17 cellular contexts compared by ENCODE assay signal in genomic region chr5:14438195-14438606, GRCh38.
DNase-seq lines count a peak whose midpoint lies in the region; ATAC-seq and TF ChIP-seq lines count a peak whose summit lies in the region.
"Had no signal": no experiment of that assay in that cellular context is flagged by ENCODE, and none has a peak within 500 bp of the region (broad histone marks: within the 10 kb centered on the region; RNA-seq: fewer than 3 reads in every experiment).

No MANE protein-coding gene starts in this region.

- TF ChIP-seq CTCF in endothelial cell (IDR thresholded peaks at IDR 0.05; ENCODE audit: unreplicated experiment), result no peak
- no peak for TF ChIP-seq CTCF in thyroid gland (IDR thresholded peaks at IDR 0.05)
- no peak for TF ChIP-seq CTCF in psoas muscle (IDR thresholded peaks at IDR 0.05)

- H3K4me1 ChIP-seq in thyroid gland, result peaks cover 0 to 4% of the 10 kb centered on the region in 2 donors
- H3K4me1 ChIP-seq in psoas muscle, result peaks cover 8% of the 10 kb centered on the region
- H3K4me1 ChIP-seq: pancreas had no signal

- TF ChIP-seq POLR2A in thyroid gland (IDR thresholded peaks at IDR 0.05), result no peak

- CTCF ChIA-PET in activated naive CD4-positive, alpha-beta T cell treated with anti-CD3 and anti-CD28 coated beads for 36 hours (lab: Charles Lee), result no interaction called here
- CTCF ChIA-PET in activated naive CD4-positive, alpha-beta T cell treated with anti-CD3 and anti-CD28 coated beads, Interleukin-2, amount 10 ng/mL, durations not matched to agents 7 days and 5 days (lab: Charles Lee), result interaction anchor here (1.9 kb wide), 1 partner anchor 74 kb away, joined by 5 read pairs; no protein-coding TSS in a partner anchor

- peak overlapping the region; percentile 75 for H3K27ac Mint-ChIP-seq in activated naive CD4-positive, alpha-beta T cell treated with anti-CD3 and anti-CD28 coated beads for 36 hours
- H3K27ac Mint-ChIP-seq in activated naive CD4-positive, alpha-beta T cell treated with anti-CD3 and anti-CD28 coated beads, Interleukin-2, amount 10 ng/mL, durations not matched to agents 7 days and 5 days, result no peak overlapping the region
- H3K27ac Mint-ChIP-seq in T-helper 1 cell treated with Interleukin-12 subunit alpha and Interleukin-12 subunit beta and Interleukin-4 antibody, amounts not matched to agents 30 μg/mL and 1 μg/mL, for 36 hours, result peak overlapping the region; percentile 53
- H3K27ac Mint-ChIP-seq in endothelial cell (ENCODE audit: unreplicated experiment), result peak overlapping the region; percentile 0
- H3K27ac Mint-ChIP-seq: effector memory CD8-positive, alpha-beta T cell had no signal

- H3K27me3 ChIP-seq in thyroid gland (no peaks in the 10 kb centered on the region), psoas muscle (ENCODE audit: insufficient read depth in 3 of 3, low read length in 2 of 3) (no peaks in the 10 kb centered on the region)
- H3K27me3 ChIP-seq: cardiac muscle cell, pancreas had no signal

- no peak for ATAC-seq in psoas muscle
- no peak for ATAC-seq in left cardiac atrium
- ATAC-seq: effector memory CD8-positive, alpha-beta T cell; mucosa of descending colon; pancreas had no signal

- no peaks in the 10 kb centered on the region for H3K27me3 Mint-ChIP-seq in activated naive CD4-positive, alpha-beta T cell treated with anti-CD3 and anti-CD28 coated beads for 36 hours (ENCODE audit: low read depth)
- peaks cover 8% of the 10 kb centered on the region for H3K27me3 Mint-ChIP-seq in activated naive CD4-positive, alpha-beta T cell treated with anti-CD3 and anti-CD28 coated beads, Interleukin-2, amount 10 ng/mL, durations not matched to agents 7 days and 5 days
- H3K27me3 Mint-ChIP-seq in T-helper 1 cell treated with Interleukin-12 subunit alpha and Interleukin-12 subunit beta and Interleukin-4 antibody, amounts not matched to agents 30 μg/mL and 1 μg/mL, for 36 hours (ENCODE audit: low read depth), result peaks cover 3% of the 10 kb centered on the region
- H3K27me3 Mint-ChIP-seq in endothelial cell (ENCODE audit: unreplicated experiment), result peaks cover 6% of the 10 kb centered on the region

- H3K4me3 ChIP-seq in thyroid gland (replicated peaks in 1 of 3) (no peak overlapping the region), psoas muscle (no peak overlapping the region)
- H3K4me3 ChIP-seq: cardiac muscle cell, mucosa of descending colon, pancreas had no signal

- H3K36me3 Mint-ChIP-seq in activated naive CD4-positive, alpha-beta T cell treated with anti-CD3 and anti-CD28 coated beads for 36 hours (ENCODE audit: low read depth), result peaks cover 1% of the 10 kb centered on the region
- peaks cover 1% of the 10 kb centered on the region for H3K36me3 Mint-ChIP-seq in activated naive CD4-positive, alpha-beta T cell treated with anti-CD3 and anti-CD28 coated beads, Interleukin-2, amount 10 ng/mL, durations not matched to agents 7 days and 5 days
- peaks cover 2% of the 10 kb centered on the region for H3K36me3 Mint-ChIP-seq in T-helper 1 cell treated with Interleukin-12 subunit alpha and Interleukin-12 subunit beta and Interleukin-4 antibody, amounts not matched to agents 30 μg/mL and 1 μg/mL, for 36 hours (ENCODE audit: low read depth)
- peaks cover 49% of the 10 kb centered on the region for H3K36me3 Mint-ChIP-seq in endothelial cell (ENCODE audit: low read depth, unreplicated experiment)

- H3K9me3 Mint-ChIP-seq in activated naive CD4-positive, alpha-beta T cell treated with anti-CD3 and anti-CD28 coated beads for 36 hours, result no peaks in the 10 kb centered on the region
- H3K9me3 Mint-ChIP-seq in activated naive CD4-positive, alpha-beta T cell treated with anti-CD3 and anti-CD28 coated beads, Interleukin-2, amount 10 ng/mL, durations not matched to agents 7 days and 5 days, result no peaks in the 10 kb centered on the region
- no peaks in the 10 kb centered on the region for H3K9me3 Mint-ChIP-seq in T-helper 1 cell treated with Interleukin-12 subunit alpha and Interleukin-12 subunit beta and Interleukin-4 antibody, amounts not matched to agents 30 μg/mL and 1 μg/mL, for 36 hours
- no peaks in the 10 kb centered on the region for H3K9me3 Mint-ChIP-seq in endothelial cell (ENCODE audit: unreplicated experiment)
- H3K9me3 Mint-ChIP-seq: effector memory CD8-positive, alpha-beta T cell had no signal

- H3K36me3 ChIP-seq in thyroid gland, result no peaks in the 10 kb centered on the region
- peaks cover 0 to 9% of the 10 kb centered on the region in 2 donors for H3K36me3 ChIP-seq in psoas muscle (ENCODE audit: insufficient read depth in 1 of 2, low read depth in 1 of 2)
- H3K36me3 ChIP-seq: cardiac muscle cell, pancreas had no signal

- DNase-seq in activated naive CD4-positive, alpha-beta T cell treated with anti-CD3 and anti-CD28 coated beads for 36 hours, result no peak
- no peak for DNase-seq in activated naive CD4-positive, alpha-beta T cell treated with anti-CD3 and anti-CD28 coated beads, Interleukin-2, amount 10 ng/mL, durations not matched to agents 7 days and 5 days
- DNase-seq in endothelial cell (ENCODE audit: low spot score), result no peak
- no peak for DNase-seq in thyroid gland
- DNase-seq in psoas muscle, result no peak
- DNase-seq in left cardiac atrium, result no peak
- no peak for DNase-seq in NCI-H2171 treated with DMSO at 0.1 percent for 48 hours (lab: John Stamatoyannopoulos, UW)
- DNase-seq: activated naive CD4-positive, alpha-beta T cell treated with anti-CD3 and anti-CD28 coated beads, Interleukin-2, amount 50 U/mL, for 16 hours; effector memory CD8-positive, alpha-beta T cell; hypothalamus; mucosa of descending colon; NCI-H187; NCI-H524 treated with DMSO at 0.1 percent for 48 hours; pancreas; small intestine had no signal

- H3K27ac ChIP-seq in thyroid gland (no peak overlapping the region), psoas muscle (no peak overlapping the region)
- H3K27ac ChIP-seq: cardiac muscle cell, pancreas had no signal

- H3K4me3 Mint-ChIP-seq in activated naive CD4-positive, alpha-beta T cell treated with anti-CD3 and anti-CD28 coated beads for 36 hours, result no peak overlapping the region
- H3K4me3 Mint-ChIP-seq in activated naive CD4-positive, alpha-beta T cell treated with anti-CD3 and anti-CD28 coated beads, Interleukin-2, amount 10 ng/mL, durations not matched to agents 7 days and 5 days, result no peak overlapping the region
- peak overlapping the region; percentile 32 for H3K4me3 Mint-ChIP-seq in T-helper 1 cell treated with Interleukin-12 subunit alpha and Interleukin-12 subunit beta and Interleukin-4 antibody, amounts not matched to agents 30 μg/mL and 1 μg/mL, for 36 hours
- H3K4me3 Mint-ChIP-seq in endothelial cell (ENCODE audit: unreplicated experiment), result no peak overlapping the region
- H3K4me3 Mint-ChIP-seq: effector memory CD8-positive, alpha-beta T cell had no signal

- intact Hi-C loops in activated naive CD4-positive, alpha-beta T cell treated with anti-CD3 and anti-CD28 coated beads for 36 hours (cut with micrococcal nuclease), result no loop called here
- intact Hi-C loops in thyroid gland (cut with DNase I) (no loop called here), psoas muscle (cut with DNase I) (no loop called here), left cardiac atrium (cut with DNase I) (no loop called here)

- 88 to 92% methylated on average over 6 of the region's 6 CpGs for WGBS in thyroid gland, 2 donors
- WGBS in psoas muscle, 3 donors, result 84 to 89% (median 88%) methylated on average over 6 of the region's 6 CpGs

- H3K9me3 ChIP-seq in thyroid gland (no peaks in the 10 kb centered on the region), psoas muscle (no peaks in the 10 kb centered on the region)
- H3K9me3 ChIP-seq: mucosa of descending colon, pancreas had no signal

- H3K4me1 Mint-ChIP-seq in activated naive CD4-positive, alpha-beta T cell treated with anti-CD3 and anti-CD28 coated beads for 36 hours (ENCODE audit: low read depth), result peaks cover 30% of the 10 kb centered on the region
- H3K4me1 Mint-ChIP-seq in activated naive CD4-positive, alpha-beta T cell treated with anti-CD3 and anti-CD28 coated beads, Interleukin-2, amount 10 ng/mL, durations not matched to agents 7 days and 5 days, result peaks cover 24% of the 10 kb centered on the region
- H3K4me1 Mint-ChIP-seq in T-helper 1 cell treated with Interleukin-12 subunit alpha and Interleukin-12 subunit beta and Interleukin-4 antibody, amounts not matched to agents 30 μg/mL and 1 μg/mL, for 36 hours (ENCODE audit: low read depth), result peaks cover 21% of the 10 kb centered on the region
- peaks cover 51% of the 10 kb centered on the region for H3K4me1 Mint-ChIP-seq in endothelial cell (ENCODE audit: unreplicated experiment)
